Comparison of ENCODE assay signal across 15 cellular contexts in the genomic region with DNA sequence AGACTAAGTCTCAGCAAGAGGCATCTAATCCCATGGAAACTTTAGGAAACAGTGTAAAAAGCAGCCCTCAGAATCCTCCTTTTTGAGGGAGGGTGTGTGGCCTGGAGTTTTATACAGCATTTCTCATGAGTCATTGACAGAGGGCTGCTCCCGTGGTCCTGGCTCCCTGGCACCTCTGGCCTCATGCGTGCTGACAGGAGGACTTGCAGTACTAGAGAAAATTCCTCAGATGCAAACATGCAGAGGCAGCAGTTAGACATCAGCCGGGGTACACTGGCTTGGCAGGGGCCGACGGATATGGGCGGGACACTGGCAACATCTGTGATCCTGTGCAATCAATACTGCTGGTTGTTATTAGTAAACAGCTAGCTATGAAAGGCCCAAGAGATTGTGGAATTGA.
A peak's percentile ranks its signal among the peaks of the same experiment; 100 is the strongest.
DNase-seq lines count a peak whose midpoint lies in the region; ATAC-seq, FAIRE-seq and TF ChIP-seq lines count a peak whose summit lies in the region.
"Had no signal": no experiment of that assay in that cellular context is flagged by ENCODE, and none has a peak within 500 bp of the region (broad histone marks: within the 10 kb centered on the region; RNA-seq: fewer than 3 reads in every experiment).

No MANE protein-coding gene starts in this region.

- H3K9me3 Mint-ChIP-seq in astrocyte (ENCODE audit: unreplicated experiment), result no peaks in the 10 kb centered on the region
- peaks cover 7% of the 10 kb centered on the region for H3K9me3 Mint-ChIP-seq in Calu3 (ENCODE audit: low read depth, unreplicated experiment)
- H3K9me3 Mint-ChIP-seq: activated naive CD4-positive, alpha-beta T cell treated with anti-CD3 and anti-CD28 coated beads, Interleukin-2, amount 50 U/mL, for 24 hours; neural crest cell had no signal

- no peak overlapping the region for H3K4me3 ChIP-seq in astrocyte (ENCODE audit: insufficient read depth, low read depth, low read length)
- no peak overlapping the region for H3K4me3 ChIP-seq in parathyroid adenoma (ENCODE audit: low read depth, low read length)

- H3K4me2 ChIP-seq in astrocyte (ENCODE audit: low read length), result no peak overlapping the region
- no peak overlapping the region for H3K4me2 ChIP-seq in parathyroid adenoma (ENCODE audit: low read length)

- H3K27ac Mint-ChIP-seq in astrocyte (ENCODE audit: unreplicated experiment) (no peak overlapping the region), Calu3 (ENCODE audit: unreplicated experiment) (no peak overlapping the region)
- H3K27ac Mint-ChIP-seq: activated naive CD4-positive, alpha-beta T cell treated with anti-CD3 and anti-CD28 coated beads, Interleukin-2, amount 50 U/mL, for 24 hours had no signal

- H3K9ac ChIP-seq in astrocyte (ENCODE audit: low read length) (no peak overlapping the region), parathyroid adenoma (no peak overlapping the region)

- ATAC-seq in left ventricle myocardium superior (peak; percentile 64), HG03571 (IDR thresholded peaks at IDR 0.05; ENCODE audit: unreplicated experiment) (no peak)

- no peaks in the 10 kb centered on the region for H4K20me1 ChIP-seq in astrocyte (ENCODE audit: insufficient read depth, low read length)

- no peak overlapping the region for H3K27ac ChIP-seq in astrocyte (ENCODE audit: low read depth, low read length)
- no peak overlapping the region for H3K27ac ChIP-seq in parathyroid adenoma

- no peaks in the 10 kb centered on the region for H3K79me2 ChIP-seq in astrocyte (ENCODE audit: insufficient read depth, low read length)
- no peaks in the 10 kb centered on the region for H3K79me2 ChIP-seq in parathyroid adenoma

- H3K27me3 ChIP-seq in astrocyte (ENCODE audit: insufficient read depth, low read length) (no peaks in the 10 kb centered on the region), parathyroid adenoma (ENCODE audit: control insufficient read depth, insufficient read depth, low read length) (no peaks in the 10 kb centered on the region)

- no peak overlapping the region for H3K4me3 Mint-ChIP-seq in astrocyte (ENCODE audit: unreplicated experiment)
- no peak overlapping the region for H3K4me3 Mint-ChIP-seq in Calu3 (ENCODE audit: low read depth, unreplicated experiment)
- H3K4me3 Mint-ChIP-seq: activated naive CD4-positive, alpha-beta T cell treated with anti-CD3 and anti-CD28 coated beads, Interleukin-2, amount 50 U/mL, for 24 hours; neural crest cell had no signal

- BruUV-seq in Calu3 (replicated peaks; lab: Mats Ljungman, UMichigan), result no TSS peak

- DNase-seq in H4 (ENCODE audit: low spot score) (peak; percentile 62), astrocyte (ENCODE audit: low read depth) (peak; percentile 28), left ventricle myocardium superior (peak; percentile 49), NCI-H524 treated with DMSO at 0.1 percent for 48 hours (lab: John Stamatoyannopoulos, UW) (no peak), NCI-H2171 (lab: John Stamatoyannopoulos, UW) (no peak), Calu3 (no peak)
- DNase-seq: GOT3, NCI-H2081 treated with DMSO at 0.1 percent for 48 hours, OCI-M1, T1000 had no signal

- FAIRE-seq in astrocyte (lab: Jason Lieb, UNC), result no peak
- FAIRE-seq: endometrium had no signal

- H3K4me1 Mint-ChIP-seq in astrocyte (ENCODE audit: low read depth, unreplicated experiment) (peaks cover 7% of the 10 kb centered on the region), Calu3 (ENCODE audit: low read depth, unreplicated experiment) (no peaks in the 10 kb centered on the region)
- H3K4me1 Mint-ChIP-seq: activated naive CD4-positive, alpha-beta T cell treated with anti-CD3 and anti-CD28 coated beads, Interleukin-2, amount 50 U/mL, for 24 hours had no signal

- no peaks in the 10 kb centered on the region for H3K27me3 Mint-ChIP-seq in astrocyte (ENCODE audit: low read depth, unreplicated experiment)
- H3K27me3 Mint-ChIP-seq in Calu3 (ENCODE audit: unreplicated experiment), result no peaks in the 10 kb centered on the region

- H2AFZ ChIP-seq in astrocyte (ENCODE audit: low read depth, low read length), result peak overlapping the region; percentile 37
- peak overlapping the region; percentile 19 for H2AFZ ChIP-seq in parathyroid adenoma

- H3K36me3 ChIP-seq in astrocyte (ENCODE audit: insufficient read depth, low read length) (no peaks in the 10 kb centered on the region), parathyroid adenoma (ENCODE audit: control insufficient read depth, insufficient read depth, low read length) (no peaks in the 10 kb centered on the region)

- CTCF ChIA-PET in Calu3 (lab: Charles Lee), result no interaction called here

- H3K4me1 ChIP-seq in astrocyte (ENCODE audit: insufficient read depth, low read length), result no peaks in the 10 kb centered on the region
- no peaks in the 10 kb centered on the region for H3K4me1 ChIP-seq in parathyroid adenoma

- TF ChIP-seq CTCF in astrocyte (IDR thresholded peaks at IDR 0.05; ENCODE audit: insufficient read depth, low read depth, low read length), result no peak
- no peak for TF ChIP-seq CTCF in parathyroid adenoma (IDR thresholded peaks at IDR 0.05)
- no peak for TF ChIP-seq CTCF in Calu3 (IDR thresholded peaks at IDR 0.05; ENCODE audit: unreplicated experiment)

- intact Hi-C loops in left ventricle myocardium superior (cut with micrococcal nuclease) (no loop called here), Calu3 (cut with micrococcal nuclease; ENCODE audit: unreplicated experiment) (no loop called here)

- H3K9me3 ChIP-seq in astrocyte (ENCODE audit: insufficient read depth, low read depth, low read length) (no peaks in the 10 kb centered on the region), parathyroid adenoma (ENCODE audit: control insufficient read depth, low read length) (no peaks in the 10 kb centered on the region)

- H3K36me3 Mint-ChIP-seq in astrocyte (ENCODE audit: low read depth, unreplicated experiment) (no peaks in the 10 kb centered on the region), Calu3 (ENCODE audit: insufficient read depth, unreplicated experiment) (no peaks in the 10 kb centered on the region)
- H3K36me3 Mint-ChIP-seq: activated naive CD4-positive, alpha-beta T cell treated with anti-CD3 and anti-CD28 coated beads, Interleukin-2, amount 50 U/mL, for 24 hours had no signal

Comparison
In these comparisons a context has a peak if more than half of its experiments do, and no peak if none do; other contexts are left out.
1. DNase-seq: peak in H4 (single experiment), astrocyte (single experiment) and left ventricle myocardium superior (single experiment); none in NCI-H524 treated with DMSO at 0.1 percent for 48 hours (single experiment), NCI-H2171 (single experiment) and Calu3 (single experiment).